ENCODE assay signal across 9 cellular contexts in genomic region chr9:21684831-21685362, GRCh38.
DNase-seq lines count a peak whose midpoint lies in the region; TF ChIP-seq lines count a peak whose summit lies in the region.
"Had no signal": no experiment of that assay in that cellular context is flagged by ENCODE, and none has a peak within 500 bp of the region (broad histone marks: within the 10 kb centered on the region; RNA-seq: fewer than 3 reads in every experiment).

No MANE protein-coding gene starts in this region.

- in situ Hi-C loops in KBM-7 (cut with MboI; ENCODE audit: low pct_unique_long_range_greater_than_20kb, low sequenced_read_pairs): no loop called here

- whole genome bisulfite sequencing in adrenal gland, 4 donors: 53 to 63% (median 59%) methylated on average over 2 of the region's 2 CpGs

- H3K27ac Mint-ChIP-seq in activated T-cell treated with anti-CD3 and anti-CD28 coated beads, Interleukin-2, amount 50 U/mL, for 24 hours: peak overlapping the region; percentile 95

- H3K4me1 Mint-ChIP-seq in activated T-cell treated with anti-CD3 and anti-CD28 coated beads, Interleukin-2, amount 50 U/mL, for 24 hours (ENCODE audit: low read depth): peaks cover 83% of the 10 kb centered on the region

- TF ChIP-seq POLR2A in adrenal gland (IDR thresholded peaks at IDR 0.05): no peak
- TF ChIP-seq POLR2A in uterus (IDR thresholded peaks at IDR 0.05): no peak

- DNase-seq in NCI-H2029 (lab: John Stamatoyannopoulos, UW) (peak; percentile 74), iris pigment epithelial cell (ENCODE audit: low read depth) (peak; percentile 91), adrenal gland (no peak), KBM-7 (no peak), uterus (no peak)
- DNase-seq in activated T-cell treated with anti-CD3 and anti-CD28 coated beads, Interleukin-2, amount 50 U/mL, for 24 hours: peak; percentile 76
- DNase-seq in stimulated activated CD8-positive, alpha-beta memory T cell treated with anti-CD3 and anti-CD28 coated beads, Interleukin-12 subunit alpha, Interleukin-12 subunit beta, amount 100 ng/mL, for 24 hours (ENCODE audit: extremely low read depth): peak; percentile 15
- no peak for DNase-seq in central memory CD4-positive, alpha-beta T cell
- DNase-seq: NCI-H524 had no signal

- no peaks in the 10 kb centered on the region for H3K27me3 Mint-ChIP-seq in activated T-cell treated with anti-CD3 and anti-CD28 coated beads, Interleukin-2, amount 50 U/mL, for 24 hours

- TF ChIP-seq CTCF in adrenal gland (IDR thresholded peaks at IDR 0.05) (no peak), uterus (IDR thresholded peaks at IDR 0.05) (no peak)

- H3K36me3 ChIP-seq in adrenal gland (replicated peaks in 1 of 2) (no peaks in the 10 kb centered on the region), uterus (no peaks in the 10 kb centered on the region)

- H3K4me3 ChIP-seq in adrenal gland (no peak overlapping the region), uterus (no peak overlapping the region)

- intact Hi-C loops in adrenal gland (cut with DNase I): no loop called here
- intact Hi-C loops in uterus (cut with DNase I; ENCODE audit: low total_unique reads): no loop called here

- H3K9me3 ChIP-seq in adrenal gland (replicated peaks in 1 of 3): no peaks in the 10 kb centered on the region
- no peaks in the 10 kb centered on the region for H3K9me3 ChIP-seq in uterus

- H3K4me3 Mint-ChIP-seq in activated T-cell treated with anti-CD3 and anti-CD28 coated beads, Interleukin-2, amount 50 U/mL, for 24 hours: peak overlapping the region; percentile 26

- H3K36me3 Mint-ChIP-seq in activated T-cell treated with anti-CD3 and anti-CD28 coated beads, Interleukin-2, amount 50 U/mL, for 24 hours (ENCODE audit: low read depth): no peaks in the 10 kb centered on the region

- H3K4me1 ChIP-seq in adrenal gland (replicated peaks in 1 of 2): no peaks in the 10 kb centered on the region
- no peaks in the 10 kb centered on the region for H3K4me1 ChIP-seq in uterus

- no peak overlapping the region for H3K27ac ChIP-seq in adrenal gland
- H3K27ac ChIP-seq in uterus: no peak overlapping the region

- H3K9me3 Mint-ChIP-seq in activated T-cell treated with anti-CD3 and anti-CD28 coated beads, Interleukin-2, amount 50 U/mL, for 24 hours: no peaks in the 10 kb centered on the region

- H3K27me3 ChIP-seq in adrenal gland (no peaks in the 10 kb centered on the region), uterus (no peaks in the 10 kb centered on the region)

Comparison
In these comparisons a context has a peak if more than half of its experiments do, and no peak if none do; other contexts are left out.
1. DNase-seq: peak in NCI-H2029 (single experiment), activated T-cell treated with anti-CD3 and anti-CD28 coated beads, Interleukin-2, amount 50 U/mL, for 24 hours (single experiment), iris pigment epithelial cell (single experiment) and stimulated activated CD8-positive, alpha-beta memory T cell treated with anti-CD3 and anti-CD28 coated beads, Interleukin-12 subunit alpha, Interleukin-12 subunit beta, amount 100 ng/mL, for 24 hours (single experiment); none in adrenal gland (0 of 7), KBM-7 (single experiment), uterus (0 of 2) and central memory CD4-positive, alpha-beta T cell (single experiment).